8 cellular contexts compared by ENCODE assay signal in the genomic region with DNA sequence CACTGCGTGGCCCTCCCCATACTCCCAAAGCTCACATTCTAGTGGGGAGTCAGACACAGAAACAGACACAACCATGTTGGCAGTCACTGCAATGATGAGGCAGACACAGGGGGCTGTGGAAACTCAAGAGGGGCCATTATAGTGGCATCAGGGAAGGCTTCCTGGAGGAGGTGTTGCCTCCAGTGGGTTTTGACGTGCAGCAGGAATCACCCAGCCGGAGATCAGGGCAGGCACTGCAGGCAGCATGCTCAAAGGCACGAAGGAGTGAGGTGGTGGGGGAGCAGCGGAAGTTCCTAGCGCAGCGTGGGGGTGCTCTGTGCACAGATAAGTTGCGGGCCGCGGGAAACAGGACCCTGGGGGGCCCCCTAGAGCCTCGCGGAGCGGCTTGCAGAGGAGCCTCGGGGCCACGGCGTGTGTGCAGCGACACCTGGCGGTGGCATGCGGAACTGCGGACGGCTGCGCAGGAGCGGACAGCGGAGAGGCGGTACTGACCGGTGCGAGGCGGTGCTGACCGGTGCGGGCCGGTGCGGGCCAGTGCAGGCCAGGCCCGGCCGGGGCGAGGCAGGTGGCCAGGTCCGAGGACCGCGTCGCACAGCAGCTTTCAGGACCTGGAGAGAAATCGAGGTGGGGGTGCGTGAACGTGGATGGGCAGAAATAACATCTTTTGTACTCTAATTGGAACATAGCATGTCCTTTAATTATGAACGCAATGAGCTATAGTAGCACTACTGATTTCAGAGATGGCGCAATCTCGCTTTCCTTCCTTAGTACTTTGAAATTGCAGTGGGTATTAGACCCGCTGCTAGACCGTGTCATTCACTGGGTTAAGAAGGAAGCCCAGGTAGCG.
DNase-seq lines count a peak whose midpoint lies in the region; FAIRE-seq and TF ChIP-seq lines count a peak whose summit lies in the region.

No MANE protein-coding gene starts in this region.

- no peaks in the 10 kb centered on the region for H4K20me1 ChIP-seq in MM.1S (ENCODE audit: insufficient read depth, low read length)

- peak overlapping the region in 2 of 7 donors; percentile 59 to 73 for H3K27ac Mint-ChIP-seq in CD14-positive monocyte

- H3K36me3 ChIP-seq in MM.1S (replicated peaks; ENCODE audit: insufficient read depth, low read length) (no peaks in the 10 kb centered on the region), breast epithelium (no peaks in the 10 kb centered on the region), kidney (ENCODE audit: control insufficient read depth in 1 of 2, insufficient read depth in 2 of 2, low read length in 2 of 2) (no peaks in the 10 kb centered on the region)

- H3F3A ChIP-seq in MM.1S (ENCODE audit: insufficient read depth, low read length), result no peaks in the 10 kb centered on the region

- no peak overlapping the region for H3K4me3 ChIP-seq in MM.1S (ENCODE audit: low read length)
- H3K4me3 ChIP-seq in breast epithelium, result peak overlapping the region in 1 of 3 donors; percentile 47
- no peak overlapping the region for H3K4me3 ChIP-seq in kidney (ENCODE audit: low read length in 2 of 2)

- H3K27ac ChIP-seq in MM.1S (ENCODE audit: low read length) (no peak overlapping the region), breast epithelium (no peak overlapping the region), kidney (ENCODE audit: low read depth in 2 of 2, low read length in 2 of 2) (no peak overlapping the region)

- H3K4me1 ChIP-seq in MM.1S (ENCODE audit: low read length), result no peaks in the 10 kb centered on the region
- peaks cover 4 to 6% of the 10 kb centered on the region in 2 donors for H3K4me1 ChIP-seq in breast epithelium
- H3K4me1 ChIP-seq in kidney (ENCODE audit: control insufficient read depth in 1 of 2, insufficient read depth in 1 of 2, low read depth in 1 of 2, low read length in 2 of 2), result peaks cover 0 to 4% of the 10 kb centered on the region in 2 donors

- H2AFZ ChIP-seq in MM.1S (ENCODE audit: low read length), result no peak overlapping the region

- H3K4me3 Mint-ChIP-seq in CD14-positive monocyte, result peak overlapping the region; percentile 61 to 70

- H3K4me1 Mint-ChIP-seq in CD14-positive monocyte, result peaks cover 25% of the 10 kb centered on the region

- H3K27me3 ChIP-seq in MM.1S (replicated peaks; ENCODE audit: insufficient read depth, low read length), result peaks cover 69% of the 10 kb centered on the region
- H3K27me3 ChIP-seq in breast epithelium, result peaks cover 7 to 21% of the 10 kb centered on the region in 2 donors

- DNase-seq in CD14-positive monocyte (ENCODE audit: low spot score) (no peak), GM20000 (ENCODE audit: low spot score) (peak; percentile 90), MM.1S (peak; percentile 49), breast epithelium (ENCODE audit: low spot score in 2 of 2) (peak; percentile 37 to 72), kidney (peak; percentile 86), DMS79 treated with DMSO at 0.1 percent for 48 hours (lab: John Stamatoyannopoulos, UW) (no peak)
- DNase-seq in activated CD4-positive, CD25-positive, alpha-beta regulatory T cell (lab: John Stamatoyannopoulos, UW), result peak; percentile 45 to 56 (median 55)
- peak; percentile 55 to 67 (median 62) for DNase-seq in stimulated activated CD4-positive, alpha-beta T cell treated with anti-CD3 and anti-CD28 coated beads, Interleukin-1b, Interleukin-23, amount 100 ng/mL, for 24 hours (ENCODE audit: low read depth in 4 of 4, low spot score in 1 of 4)

- no peaks in the 10 kb centered on the region for H3K36me3 Mint-ChIP-seq in CD14-positive monocyte

- TF ChIP-seq POLR2A in breast epithelium (IDR thresholded peaks at IDR 0.05), result no peak

- intact Hi-C loops in CD14-positive monocyte (cut with micrococcal nuclease), result loop anchor here in 1 of 2 donors (2.0 to 10.0 kb wide), 2 partner anchors 154 to 556 kb away; no protein-coding TSS in a partner anchor
- intact Hi-C loops in breast epithelium (cut with DNase I; ENCODE audit: low total_unique reads), result no loop called here
- intact Hi-C loops in kidney (cut with DNase I), result no loop called here

- H3K9ac ChIP-seq in MM.1S (ENCODE audit: low read length) (no peak overlapping the region), kidney (ENCODE audit: low read length in 2 of 2) (no peak overlapping the region)

- no peaks in the 10 kb centered on the region for H3K9me2 ChIP-seq in MM.1S (replicated peaks; ENCODE audit: insufficient read depth, low read length)

- TF ChIP-seq CTCF in CD14-positive monocyte (IDR thresholded peaks at IDR 0.05), result peak; percentile 100
- peak; percentile 100 for TF ChIP-seq CTCF in GM20000 (IDR thresholded peaks at IDR 0.05; ENCODE audit: extremely low read depth, missing control alignments)
- TF ChIP-seq CTCF in MM.1S (IDR thresholded peaks at IDR 0.05; ENCODE audit: low read length), result peak; percentile 94
- TF ChIP-seq CTCF in breast epithelium (IDR thresholded peaks at IDR 0.05), result peak; percentile 87 to 98 (median 97)
- TF ChIP-seq CTCF in kidney (IDR thresholded peaks at IDR 0.05; ENCODE audit: borderline replicate concordance, extremely low read depth, insufficient read depth), result peak; percentile 86

- no peaks in the 10 kb centered on the region for H3K9me3 ChIP-seq in MM.1S (replicated peaks; ENCODE audit: insufficient read depth, low read length)
- H3K9me3 ChIP-seq in breast epithelium, result no peaks in the 10 kb centered on the region
- H3K9me3 ChIP-seq in kidney (ENCODE audit: control insufficient read depth in 1 of 2, low read length in 2 of 2), result no peaks in the 10 kb centered on the region

- H3K79me2 ChIP-seq in MM.1S (ENCODE audit: low read length), result no peaks in the 10 kb centered on the region

- peak overlapping the region; percentile 28; the same call in 1 of the 2 replicates for H3K4me2 ChIP-seq in MM.1S (ENCODE audit: low read depth, low read length)

- no peak for FAIRE-seq in kidney (lab: Jason Lieb, UNC)

- H3K9me3 Mint-ChIP-seq in CD14-positive monocyte, result peaks cover 0 to 3% (median 0%) of the 10 kb centered on the region in 7 donors

- H3K27me3 Mint-ChIP-seq in CD14-positive monocyte (ENCODE audit: low read depth in 3 of 3), result peaks cover 24 to 44% (median 31%) of the 10 kb centered on the region in 3 donors

Comparison
In these comparisons a context has a peak if more than half of its experiments do, and no peak if none do; other contexts are left out.
1. DNase-seq: peak in GM20000 (single experiment), MM.1S (single experiment), activated CD4-positive, CD25-positive, alpha-beta regulatory T cell (4 of 4), breast epithelium (2 of 2), kidney (single experiment) and stimulated activated CD4-positive, alpha-beta T cell treated with anti-CD3 and anti-CD28 coated beads, Interleukin-1b, Interleukin-23, amount 100 ng/mL, for 24 hours (4 of 4); none in CD14-positive monocyte (single experiment) and DMS79 treated with DMSO at 0.1 percent for 48 hours (single experiment).
2. Peak in every context shown above with its lines, with median percentiles within 50 percentile points of each other: CTCF ChIP-seq.